Comparison of ENCODE assay signal across 13 cellular contexts in the genomic region with DNA sequence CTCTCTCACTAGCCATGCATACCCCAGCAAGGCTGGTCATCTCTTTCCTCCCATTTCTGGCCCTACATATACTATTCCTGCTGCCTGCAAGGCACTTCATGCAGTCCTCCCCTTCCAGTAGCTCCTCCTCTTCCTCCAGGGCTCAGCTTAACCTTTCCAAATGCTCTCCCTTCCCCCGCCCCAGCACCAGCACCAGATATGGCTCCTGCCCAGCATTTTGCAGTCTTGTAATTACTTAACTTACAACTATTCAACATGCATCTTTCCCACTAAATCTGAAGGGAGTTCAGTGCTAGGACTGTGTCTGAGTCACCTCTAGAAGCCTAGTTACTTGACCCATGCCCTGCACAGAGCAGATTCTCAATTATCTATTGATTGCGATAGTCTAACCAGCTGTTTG. TPM values are rescaled to one million over a fixed set of nuclear protein-coding genes. Genes with fewer than 3 reads are reported as not detected.
DNase-seq lines count a peak whose midpoint lies in the region; TF ChIP-seq lines count a peak whose summit lies in the region.
"Had no signal": no experiment of that assay in that cellular context is flagged by ENCODE, and none has a peak within 500 bp of the region (broad histone marks: within the 10 kb centered on the region; RNA-seq: fewer than 3 reads in every experiment).

No MANE protein-coding gene starts in this region.

- no peaks in the 10 kb centered on the region for H3K9me3 ChIP-seq in vagina
- H3K9me3 ChIP-seq: ascending aorta, lower lobe of right lung had no signal

- H3K27ac ChIP-seq in substantia nigra (ENCODE audit: low read depth, low read length, poor library complexity, severe bottlenecking) (peak overlapping the region; percentile 10), vagina (no peak overlapping the region)
- H3K27ac ChIP-seq: ascending aorta, hepatocyte, lower lobe of right lung had no signal

- H3K4me1 Mint-ChIP-seq in activated naive CD4-positive, alpha-beta T cell treated with anti-CD3 and anti-CD28 coated beads, Interleukin-2, amount 50 U/mL, for 24 hours = peaks cover 35% of the 10 kb centered on the region

- TF ChIP-seq POLR2A in vagina (IDR thresholded peaks at IDR 0.05) = no peak

- no peak overlapping the region for H3K27ac Mint-ChIP-seq in activated naive CD4-positive, alpha-beta T cell treated with anti-CD3 and anti-CD28 coated beads, Interleukin-2, amount 50 U/mL, for 24 hours

- H3K4me1 ChIP-seq in vagina = peaks cover 21% of the 10 kb centered on the region
- H3K4me1 ChIP-seq: ascending aorta had no signal

- peak overlapping the region; percentile 96 for H3K4me3 Mint-ChIP-seq in activated naive CD4-positive, alpha-beta T cell treated with anti-CD3 and anti-CD28 coated beads, Interleukin-2, amount 50 U/mL, for 24 hours

- H3K4me3 ChIP-seq in fibroblast of villous mesenchyme (ENCODE audit: low read depth, low read length) (no peak overlapping the region), vagina (no peak overlapping the region)
- H3K4me3 ChIP-seq: ascending aorta, hepatocyte, lower lobe of right lung had no signal

- TF ChIP-seq CTCF in fibroblast of villous mesenchyme (IDR thresholded peaks at IDR 0.05; ENCODE audit: insufficient read depth, low read depth, low read length) = no peak
- TF ChIP-seq CTCF in vagina (IDR thresholded peaks at IDR 0.05) = no peak

- DNase-seq in activated naive CD4-positive, alpha-beta T cell (lab: John Stamatoyannopoulos, UW) = no peak
- DNase-seq in OCI-M1 (lab: John Stamatoyannopoulos, UW) (peak; percentile 21), fibroblast of villous mesenchyme (ENCODE audit: low read depth) (peak; percentile 14), substantia nigra (lab: John Stamatoyannopoulos, UW) (no peak), NCI-H2227 (lab: John Stamatoyannopoulos, UW; ENCODE audit: unreplicated experiment) (no peak), vagina (ENCODE audit: extremely low spot score in 2 of 2) (no peak), NCI-H2107 (lab: John Stamatoyannopoulos, UW) (no peak)
- DNase-seq: C1 segment of cervical spinal cord; lower lobe of right lung; stimulated activated CD4-positive, alpha-beta T cell treated with anti-CD3 and anti-CD28 coated beads, Interleukin-4, amount 100 ng/mL, for 1 hour had no signal

- H3K36me3 Mint-ChIP-seq in activated naive CD4-positive, alpha-beta T cell treated with anti-CD3 and anti-CD28 coated beads, Interleukin-2, amount 50 U/mL, for 24 hours = peaks cover 5% of the 10 kb centered on the region

- no peaks in the 10 kb centered on the region for H3K27me3 ChIP-seq in vagina
- H3K27me3 ChIP-seq: ascending aorta had no signal

- H3K27me3 Mint-ChIP-seq in activated naive CD4-positive, alpha-beta T cell treated with anti-CD3 and anti-CD28 coated beads, Interleukin-2, amount 50 U/mL, for 24 hours = no peaks in the 10 kb centered on the region

- intact Hi-C loops in vagina (cut with DNase I) = no loop called here

- peaks cover 0 to 3% of the 10 kb centered on the region in 2 donors for H3K36me3 ChIP-seq in vagina
- H3K36me3 ChIP-seq: ascending aorta, lower lobe of right lung had no signal

- no peaks in the 10 kb centered on the region for H3K9me3 Mint-ChIP-seq in activated naive CD4-positive, alpha-beta T cell treated with anti-CD3 and anti-CD28 coated beads, Interleukin-2, amount 50 U/mL, for 24 hours

RNA-seq across cellular contexts. Expression of a gene that starts 1.8 kb away (rescaled TPM):
- total RNA-seq in fibroblast of villous mesenchyme (48.4 and 72.5 TPM in 2 replicates), vagina (62.4 TPM)

Comparison
In these comparisons a context has a peak if more than half of its experiments do, and no peak if none do; other contexts are left out.
1. DNase-seq: peak in OCI-M1 (single experiment) and fibroblast of villous mesenchyme (single experiment); none in activated naive CD4-positive, alpha-beta T cell (0 of 4), substantia nigra (0 of 49), NCI-H2227 (single experiment), vagina (0 of 2) and NCI-H2107 (single experiment).